ENCODE assay signal across 8 cellular contexts in the genomic region with DNA sequence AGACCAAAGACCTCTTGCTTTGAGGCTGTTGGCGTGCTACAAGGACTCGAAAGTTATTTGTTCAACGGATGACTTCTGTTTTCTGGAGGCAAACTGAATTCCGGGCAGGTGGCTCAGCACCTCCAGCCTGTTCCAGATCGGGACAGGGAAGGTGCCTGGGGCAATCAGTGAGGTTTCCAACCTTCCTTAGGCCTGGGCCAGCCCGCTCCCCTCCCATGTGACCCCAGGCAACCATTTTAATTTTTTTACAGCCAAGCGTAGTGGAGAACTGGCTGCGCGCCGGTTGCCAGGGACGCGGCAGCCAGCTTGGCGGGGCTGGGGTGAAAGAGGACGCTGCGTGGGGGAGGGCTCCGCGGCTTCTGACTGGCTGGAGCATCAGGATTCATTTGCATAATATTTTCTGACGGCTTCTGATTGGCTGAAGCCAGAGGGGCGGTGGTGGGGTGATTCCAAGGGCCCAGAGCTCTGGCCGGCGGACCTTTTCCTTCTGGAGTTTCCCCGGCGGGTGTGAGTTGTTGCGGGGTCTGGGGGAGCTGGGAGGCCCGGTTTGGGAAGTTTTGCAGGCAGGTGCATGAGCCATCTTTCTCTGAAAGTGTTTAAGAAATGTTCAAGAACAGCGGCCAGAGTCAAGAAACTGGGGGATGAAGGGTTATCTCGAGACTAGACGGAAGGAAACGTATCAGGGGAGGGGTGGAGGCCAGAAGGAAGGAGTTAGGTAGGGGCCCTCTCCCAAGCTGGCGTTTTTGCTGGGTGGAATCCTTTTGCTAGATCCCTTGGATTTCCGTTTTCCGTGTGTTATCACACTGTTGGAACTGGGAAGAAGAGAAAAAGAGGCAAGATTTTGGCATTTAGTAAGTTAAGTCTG. TPM values are rescaled to one million over a fixed set of nuclear protein-coding genes. Genes with fewer than 3 reads are reported as not detected.
A peak's percentile ranks its signal among the peaks of the same experiment; 100 is the strongest.
DNase-seq lines count a peak whose midpoint lies in the region; ATAC-seq and TF ChIP-seq lines count a peak whose summit lies in the region.

A gene with protein sequence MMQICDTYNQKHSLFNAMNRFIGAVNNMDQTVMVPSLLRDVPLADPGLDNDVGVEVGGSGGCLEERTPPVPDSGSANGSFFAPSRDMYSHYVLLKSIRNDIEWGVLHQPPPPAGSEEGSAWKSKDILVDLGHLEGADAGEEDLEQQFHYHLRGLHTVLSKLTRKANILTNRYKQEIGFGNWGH (plus strand): TSS at position 479 of the 865 bp plus-strand sequence. CDS start 3,488 bp downstream, outside the sequence.

- H3K4me3 ChIP-seq in kidney epithelial cell (ENCODE audit: low read depth, low read length): peak within 1 kb of the TSS; percentile 56

- H3K27me3 ChIP-seq in kidney epithelial cell (ENCODE audit: control insufficient read depth, insufficient read depth, low read length): no peaks in the 10 kb centered on the region

- no peak for TF ChIP-seq CTCF in kidney epithelial cell (IDR thresholded peaks at IDR 0.05; ENCODE audit: insufficient read depth, low read length, poor library complexity, severe bottlenecking)

- peak; percentile 95 for DNase-seq in GM03348 (ENCODE audit: low spot score)
- peak; percentile 93 for DNase-seq in NCI-H345 (lab: John Stamatoyannopoulos, UW)
- peak; percentile 71 for DNase-seq in activated CD4-positive, alpha-beta T cell treated with anti-CD3 and anti-CD28 coated beads, Interleukin-2, amount 50 U/mL, for 1 hour
- DNase-seq in cortex of kidney (lab: John Stamatoyannopoulos, UW): peak; percentile 6
- peak; percentile 60 for DNase-seq in kidney epithelial cell (ENCODE audit: low read depth)
- peak; percentile 62 for DNase-seq in stimulated activated CD4-positive, alpha-beta T cell treated with anti-CD3 and anti-CD28 coated beads, Interleukin-12 subunit alpha, Interleukin-12 subunit beta, amount 100 ng/mL, for 4 hours

- H3K36me3 ChIP-seq in kidney epithelial cell (ENCODE audit: control insufficient read depth, insufficient read depth, low read length): no peaks in the 10 kb centered on the region

- peak; percentile 54 for ATAC-seq in HG03025 (IDR thresholded peaks at IDR 0.05; ENCODE audit: low FRiP score, unreplicated experiment)
- no peak for ATAC-seq in GM19351 (IDR thresholded peaks at IDR 0.05; ENCODE audit: unreplicated experiment)

RNA-seq across cellular contexts. Expression of the gene that starts here (rescaled TPM):
- total RNA-seq in kidney epithelial cell: 63.5 and 81.6 TPM in 2 replicates

Comparison
In these comparisons a context has a peak if more than half of its experiments do, and no peak if none do; other contexts are left out.
1. DNase-seq: peak in every context shown above with its lines; median percentile 95 in GM03348; 93 in NCI-H345; 71 in activated CD4-positive, alpha-beta T cell treated with anti-CD3 and anti-CD28 coated beads, Interleukin-2, amount 50 U/mL, for 1 hour; 62 in stimulated activated CD4-positive, alpha-beta T cell treated with anti-CD3 and anti-CD28 coated beads, Interleukin-12 subunit alpha, Interleukin-12 subunit beta, amount 100 ng/mL, for 4 hours; 60 in kidney epithelial cell; 6 in cortex of kidney.